ENCODE assay signal across 18 cellular contexts in the genomic region with DNA sequence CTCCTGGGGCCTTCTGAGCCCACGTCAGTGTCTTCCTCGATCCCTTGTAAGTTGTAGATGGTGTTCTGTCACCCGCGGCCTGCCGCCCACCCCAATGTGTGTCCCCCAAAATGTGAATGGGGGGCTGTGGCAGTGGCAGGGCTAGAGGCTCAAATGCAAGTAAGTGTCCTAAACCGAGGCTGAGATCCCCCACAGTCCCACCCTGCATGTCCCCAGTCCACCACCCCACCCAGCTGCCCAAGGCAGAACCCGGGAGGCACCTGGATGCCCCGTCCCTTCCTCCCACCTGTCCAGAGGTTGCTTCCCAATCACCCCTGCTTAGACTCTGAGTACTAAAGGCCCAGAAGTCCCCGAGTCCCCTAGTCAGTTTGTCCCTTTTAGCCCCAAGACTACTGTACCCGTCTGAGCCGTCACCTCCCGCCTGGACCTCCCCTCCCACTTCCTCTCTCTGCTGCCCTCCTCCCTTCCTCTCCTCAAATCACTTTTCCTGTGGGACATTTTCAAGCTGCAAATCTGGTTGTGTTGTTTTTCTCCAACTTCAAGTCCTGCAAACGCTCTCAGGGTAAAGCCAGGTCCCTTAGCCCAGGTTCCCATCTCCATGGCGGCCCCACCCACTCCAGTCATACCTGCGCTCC. TPM values are rescaled to one million over a fixed set of nuclear protein-coding genes. Genes with fewer than 3 reads are reported as not detected.
A peak's percentile ranks its signal among the peaks of the same experiment; 100 is the strongest.
DNase-seq lines count a peak whose midpoint lies in the region; ATAC-seq and TF ChIP-seq lines count a peak whose summit lies in the region.
"Had no signal": no experiment of that assay in that cellular context is flagged by ENCODE, and none has a peak within 500 bp of the region (broad histone marks: within the 10 kb centered on the region; RNA-seq: fewer than 3 reads in every experiment).

No MANE protein-coding gene starts in this region.

- H3K27me3 Mint-ChIP-seq in GM23338 (ENCODE audit: insufficient read depth, low read depth, poor library complexity), result peaks cover 10% of the 10 kb centered on the region

- no peak overlapping the region for H3K4me3 ChIP-seq in GM23338
- no peak overlapping the region for H3K4me3 ChIP-seq in right cardiac atrium (ENCODE audit: low read length)
- H3K4me3 ChIP-seq in skeletal muscle tissue (ENCODE audit: low read length in 3 of 3), result no peak overlapping the region
- H3K4me3 ChIP-seq: breast epithelium, GM23248 had no signal

- no peak for TF ChIP-seq CTCF in GM23338 (conservative IDR thresholded peaks at IDR 0.05; ENCODE audit: low read depth in 2 of 2)
- no peak for TF ChIP-seq CTCF in GM10266 (IDR thresholded peaks at IDR 0.05; ENCODE audit: control insufficient read depth, insufficient read depth, low read depth, missing control alignments)

- no peak overlapping the region for H3K27ac ChIP-seq in GM23338 (ENCODE audit: low read depth)
- peak overlapping the region; percentile 61 for H3K27ac ChIP-seq in right cardiac atrium (ENCODE audit: low read length)
- peak overlapping the region; percentile 58 for H3K27ac ChIP-seq in skeletal muscle tissue (ENCODE audit: low read depth, low read length)
- H3K27ac ChIP-seq: GM23248 had no signal

- ATAC-seq in GM23338 (no peak), right cardiac atrium (no peak)

- H4K20me1 ChIP-seq in GM23338 (replicated peaks; ENCODE audit: insufficient read depth), result no peaks in the 10 kb centered on the region

- DNase-seq in GM23338 (ENCODE audit: low spot score), result no peak
- peak; percentile 45 for DNase-seq in UCSD-AML1 (lab: John Stamatoyannopoulos, UW; ENCODE audit: unreplicated experiment)
- peak in 2 of 3 donors; percentile 68 to 75 for DNase-seq in right cardiac atrium
- no peak for DNase-seq in erythroblast (lab: John Stamatoyannopoulos, UW)
- DNase-seq in GM10266 (ENCODE audit: extremely low spot score), result no peak
- DNase-seq in activated gamma-delta T cell treated with Interleukin-2 at 50 U/mL for 16 hours, result no peak
- no peak for DNase-seq in activated CD8-positive, alpha-beta memory T cell treated with anti-CD3 and anti-CD28 coated beads, Interleukin-2, amount 50 U/mL, for 4 hours
- DNase-seq: activated naive CD4-positive, alpha-beta T cell; CD4-positive, CD25-positive, alpha-beta regulatory T cell; effector memory CD4-positive, alpha-beta T cell; GM23248; NCI-H1436; NCI-H510A treated with DMSO at 0.1 percent for 48 hours; RPMI8226; stimulated activated CD4-positive, alpha-beta T cell treated with anti-CD3 and anti-CD28 coated beads, Interleukin-4, amount 100 ng/mL, for 24 hours had no signal

- 65% methylated on average over 15 of the region's 15 CpGs for WGBS in right cardiac atrium

- H3K9ac ChIP-seq in skeletal muscle tissue (ENCODE audit: low read depth in 1 of 3, low read length in 3 of 3), result peak overlapping the region in 1 of 3 donors; percentile 40
- H3K9ac ChIP-seq: GM23248 had no signal

- H3F3A ChIP-seq in GM23338 (replicated peaks; ENCODE audit: low read depth), result no peaks in the 10 kb centered on the region

- H3K4me2 ChIP-seq in GM23338, result no peak overlapping the region

- no peaks in the 10 kb centered on the region for H3K4me1 ChIP-seq in GM23338 (ENCODE audit: insufficient read depth)
- peaks cover 24% of the 10 kb centered on the region for H3K4me1 ChIP-seq in right cardiac atrium (ENCODE audit: control insufficient read depth, insufficient read depth, low read length)
- H3K4me1 ChIP-seq in skeletal muscle tissue (ENCODE audit: control insufficient read depth in 3 of 3, insufficient read depth in 3 of 3, low read length in 3 of 3), result peaks cover 46 to 67% (median 64%) of the 10 kb centered on the region in 3 donors

- H3K36me3 Mint-ChIP-seq in GM23338 (ENCODE audit: low read depth), result no peaks in the 10 kb centered on the region
- H3K36me3 Mint-ChIP-seq: CD4-positive, CD25-positive, alpha-beta regulatory T cell; IgD-negative memory B cell had no signal

- H3K79me2 ChIP-seq in GM23338 (replicated peaks; ENCODE audit: insufficient read depth), result no peaks in the 10 kb centered on the region

- H3K9me3 Mint-ChIP-seq in GM23338, result no peaks in the 10 kb centered on the region; the same call in 2 of the 3 replicates
- H3K9me3 Mint-ChIP-seq: CD4-positive, CD25-positive, alpha-beta regulatory T cell; IgD-negative memory B cell had no signal

- H3K36me3 ChIP-seq in GM23338 (ENCODE audit: insufficient read depth), result no peaks in the 10 kb centered on the region
- no peaks in the 10 kb centered on the region for H3K36me3 ChIP-seq in skeletal muscle tissue (ENCODE audit: control insufficient read depth in 3 of 3, insufficient read depth in 3 of 3, low read length in 3 of 3)
- H3K36me3 ChIP-seq: breast epithelium had no signal

- H3K4me1 Mint-ChIP-seq in GM23338, result peaks cover 18% of the 10 kb centered on the region

- no peaks in the 10 kb centered on the region for H3K27me3 ChIP-seq in GM23338 (ENCODE audit: insufficient read depth)
- H3K27me3 ChIP-seq in right cardiac atrium (ENCODE audit: control insufficient read depth, insufficient read depth), result no peaks in the 10 kb centered on the region
- peaks cover 0 to 2% (median 0%) of the 10 kb centered on the region in 3 donors for H3K27me3 ChIP-seq in skeletal muscle tissue (ENCODE audit: control insufficient read depth in 3 of 3, insufficient read depth in 3 of 3, low read length in 3 of 3)
- H3K27me3 ChIP-seq: breast epithelium had no signal

- 0 out of 2 replicates have a peak overlapping the region, but pooled peaks have one; percentile 56 for H2AFZ ChIP-seq in GM23338
- H2AFZ ChIP-seq: GM23248 had no signal

- no peaks in the 10 kb centered on the region for H3K9me3 ChIP-seq in right cardiac atrium (ENCODE audit: control insufficient read depth, low read length)
- no peaks in the 10 kb centered on the region for H3K9me3 ChIP-seq in skeletal muscle tissue (ENCODE audit: control insufficient read depth in 3 of 3, low read length in 3 of 3)
- H3K9me3 ChIP-seq: breast epithelium had no signal

- intact Hi-C loops in right cardiac atrium (cut with DNase I), result no loop called here

- no peaks in the 10 kb centered on the region for H3K9me2 ChIP-seq in GM23338 (ENCODE audit: insufficient read depth)

- no peak overlapping the region for H3K4me3 Mint-ChIP-seq in GM23338
- H3K4me3 Mint-ChIP-seq: CD4-positive, CD25-positive, alpha-beta regulatory T cell had no signal

- TF ChIP-seq POLR2A in erythroblast (IDR thresholded peaks at IDR 0.05; ENCODE audit: low read length), result no peak

- H3K27ac Mint-ChIP-seq in GM23338, result no peak overlapping the region

TF ChIP-seq in GM23338, 12 proteins besides CTCF, POLR2A, EP300 and RAD21 (continues in another document):
- TF ChIP-seq JUNB (IDR thresholded peaks at IDR 0.05; ENCODE audit: unreplicated experiment), result no peak
- TF ChIP-seq NANOG (IDR thresholded peaks at IDR 0.05; ENCODE audit: borderline replicate concordance), result no peak
- no peak for TF ChIP-seq EZH2 (IDR thresholded peaks at IDR 0.05; ENCODE audit: low read depth, unreplicated experiment)

RNA-seq across cellular contexts. Expression of gene PLXND1, which starts 11.8 kb away (rescaled TPM):
- 30.7 and 60.4 TPM in 2 replicates for total RNA-seq in GM23338 (2014; rRNA removed; shearing (Covaris generic))
- polyA plus RNA-seq in GM23338 (2016; fragmentation: Nextera tagmentation; extraction: Ambion mirVana) (13.3 and 14.7 TPM in 2 replicates), right cardiac atrium (89.4 TPM)
- total RNA-seq in right cardiac atrium (100 to 1,000 TPM in 1 of 4 donors, 10 to 100 TPM in 3; 75.4 to 102 (median 84.1) TPM), skeletal muscle tissue (92.4 TPM)

Comparison
In these comparisons a context has a peak if more than half of its experiments do, and no peak if none do; other contexts are left out.
1. DNase-seq: peak in UCSD-AML1 (single experiment) and right cardiac atrium (2 of 3); none in GM23338 (single experiment), erythroblast (0 of 2), GM10266 (single experiment), activated gamma-delta T cell treated with Interleukin-2 at 50 U/mL for 16 hours (single experiment) and activated CD8-positive, alpha-beta memory T cell treated with anti-CD3 and anti-CD28 coated beads, Interleukin-2, amount 50 U/mL, for 4 hours (single experiment).